Comparison of ENCODE assay signal across 23 cellular contexts in the genomic region with DNA sequence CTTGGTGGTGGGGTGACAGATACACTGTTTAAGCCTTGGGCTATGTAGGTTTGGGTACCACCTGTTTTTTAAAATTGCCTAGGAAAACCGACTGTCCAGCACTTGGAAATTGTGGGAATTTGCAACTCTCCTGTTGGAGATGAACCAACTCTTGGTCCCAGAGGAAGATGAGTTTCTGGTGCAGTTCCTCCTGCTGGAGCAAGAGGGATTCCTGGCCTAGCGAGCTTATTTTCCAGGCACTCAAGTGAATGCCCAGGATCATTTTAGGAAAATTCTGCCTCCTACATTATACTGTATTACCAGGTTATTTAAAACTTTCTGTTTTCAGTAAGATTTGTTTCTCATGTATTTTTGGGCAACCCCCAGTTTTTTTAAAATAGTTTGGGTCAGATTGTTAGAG. TPM values are rescaled to one million over a fixed set of nuclear protein-coding genes. Genes with fewer than 3 reads are reported as not detected.
DNase-seq lines count a peak whose midpoint lies in the region; ATAC-seq and TF ChIP-seq lines count a peak whose summit lies in the region.
"Had no signal": no experiment of that assay in that cellular context is flagged by ENCODE, and none has a peak within 500 bp of the region (broad histone marks: within the 10 kb centered on the region; RNA-seq: fewer than 3 reads in every experiment).

No MANE protein-coding gene starts in this region.

- peaks cover 6 to 36% (median 24%) of the 10 kb centered on the region in 4 donors for H3K36me3 ChIP-seq in stomach
- no peaks in the 10 kb centered on the region for H3K36me3 ChIP-seq in CD8-positive, alpha-beta T cell (ENCODE audit: insufficient read depth, low read length)

- DNase-seq in AG20443 (ENCODE audit: low spot score) (peak; percentile 18), ELR (ENCODE audit: low read depth) (peak; percentile 22), RPMI7951 (ENCODE audit: low read depth) (peak; percentile 8), fibroblast of pulmonary artery (ENCODE audit: low read depth) (peak; percentile 7), kidney tubule cell (ENCODE audit: low spot score) (no peak), stomach (no peak)
- no peak for DNase-seq in CD8-positive, alpha-beta T cell
- DNase-seq: activated CD4-positive, CD25-positive, alpha-beta regulatory T cell; activated CD8-positive, alpha-beta T cell treated with anti-CD3 and anti-CD28 coated beads for 36 hours; activated naive CD4-positive, alpha-beta T cell treated with anti-CD3 and anti-CD28 coated beads, Interleukin-2, amount 10 ng/mL, durations not matched to agents 7 days and 5 days; activated T-cell treated with anti-CD3 and anti-CD28 coated beads, Interleukin-2, amount 50 U/mL, for 4 hours; anterior cingulate cortex; effector memory CD8-positive, alpha-beta T cell; left colon; NCI-H82; OCI-M1; stimulated activated CD4-positive, alpha-beta T cell treated with anti-CD3 and anti-CD28 coated beads, Interleukin-1b, Interleukin-23, amount 100 ng/mL, for 48 hours; stimulated activated naive CD4-positive, alpha-beta T cell treated with Interleukin-2 at 50 U/mL for 16 hours had no signal

- CTCF ChIA-PET in CD8-positive, alpha-beta T cell (lab: Charles Lee), result no interaction called here

- ATAC-seq in CD8-positive, alpha-beta T cell, result no peak
- ATAC-seq: activated CD8-positive, alpha-beta T cell treated with anti-CD3 and anti-CD28 coated beads for 36 hours; activated T-cell treated with anti-CD3 and anti-CD28 coated beads, Interleukin-2, amount 50 U/mL, for 4 hours; effector memory CD8-positive, alpha-beta T cell; GM12878; left colon; natural killer cell treated with Interleukin-12 subunit alpha and Interleukin-12 subunit beta and Interleukin-15 and Interleukin-18, amount 100 ng/mL, for 72 hours had no signal

- peaks cover 3% of the 10 kb centered on the region for H3K4me1 Mint-ChIP-seq in CD8-positive, alpha-beta T cell (ENCODE audit: low read depth)
- H3K4me1 Mint-ChIP-seq: activated naive CD4-positive, alpha-beta T cell treated with anti-CD3 and anti-CD28 coated beads, Interleukin-2, amount 10 ng/mL, durations not matched to agents 7 days and 5 days; mesothelial cell of epicardium had no signal

- no peak overlapping the region for H3K4me3 Mint-ChIP-seq in CD8-positive, alpha-beta T cell
- H3K4me3 Mint-ChIP-seq: activated CD8-positive, alpha-beta T cell treated with anti-CD3 and anti-CD28 coated beads for 36 hours; activated naive CD4-positive, alpha-beta T cell treated with anti-CD3 and anti-CD28 coated beads, Interleukin-2, amount 10 ng/mL, durations not matched to agents 7 days and 5 days; activated T-cell treated with anti-CD3 and anti-CD28 coated beads, Interleukin-2, amount 50 U/mL, for 4 hours; effector memory CD8-positive, alpha-beta T cell; mesothelial cell of epicardium; natural killer cell treated with Interleukin-12 subunit alpha and Interleukin-12 subunit beta and Interleukin-15 and Interleukin-18, amount 100 ng/mL, for 72 hours; T-helper 2 cell treated with Interferon-gamma antibody and Interleukin-4, amounts not matched to agents 5 μg/mL and 100 μg/mL, for 36 hours had no signal

- peaks cover 0 to 8% (median 0%) of the 10 kb centered on the region in 4 donors for H3K4me1 ChIP-seq in stomach
- no peaks in the 10 kb centered on the region for H3K4me1 ChIP-seq in CD8-positive, alpha-beta T cell (ENCODE audit: insufficient read depth, low read length)

- POLR2A ChIA-PET in CD8-positive, alpha-beta T cell (lab: Charles Lee), result no interaction called here

- TF ChIP-seq CTCF in fibroblast of pulmonary artery (IDR thresholded peaks at IDR 0.05; ENCODE audit: low read length, missing control alignments) (peak; percentile 14), stomach (IDR thresholded peaks at IDR 0.05) (no peak)
- TF ChIP-seq CTCF in CD8-positive, alpha-beta T cell (IDR thresholded peaks at IDR 0.05), result no peak

- H3K27ac ChIP-seq in stomach, result no peak overlapping the region
- no peak overlapping the region for H3K27ac ChIP-seq in CD8-positive, alpha-beta T cell (ENCODE audit: low read depth, low read length)
- H3K27ac ChIP-seq: tibial nerve had no signal

- no peak for TF ChIP-seq EP300 in stomach (IDR thresholded peaks at IDR 0.05)

- H3K36me3 Mint-ChIP-seq in CD8-positive, alpha-beta T cell, result peaks cover 73% of the 10 kb centered on the region

- H3K27me3 Mint-ChIP-seq in CD8-positive, alpha-beta T cell (ENCODE audit: low read depth), result no peaks in the 10 kb centered on the region
- H3K27me3 Mint-ChIP-seq: activated CD8-positive, alpha-beta T cell treated with anti-CD3 and anti-CD28 coated beads for 36 hours; activated naive CD4-positive, alpha-beta T cell treated with anti-CD3 and anti-CD28 coated beads, Interleukin-2, amount 10 ng/mL, durations not matched to agents 7 days and 5 days; effector memory CD8-positive, alpha-beta T cell; natural killer cell treated with Interleukin-12 subunit alpha and Interleukin-12 subunit beta and Interleukin-15 and Interleukin-18, amount 100 ng/mL, for 72 hours had no signal

- no peaks in the 10 kb centered on the region for H3K9me3 Mint-ChIP-seq in CD8-positive, alpha-beta T cell
- H3K9me3 Mint-ChIP-seq: activated T-cell treated with anti-CD3 and anti-CD28 coated beads, Interleukin-2, amount 50 U/mL, for 4 hours; effector memory CD8-positive, alpha-beta T cell; natural killer cell treated with Interleukin-12 subunit alpha and Interleukin-12 subunit beta and Interleukin-15 and Interleukin-18, amount 100 ng/mL, for 72 hours had no signal

- TF ChIP-seq POLR2A in stomach (IDR thresholded peaks at IDR 0.05), result no peak

- 85 to 95% (median 91%) methylated on average over 2 of the region's 2 CpGs for whole genome bisulfite sequencing in stomach, 5 donors

- H3K27me3 ChIP-seq in stomach, result no peaks in the 10 kb centered on the region
- H3K27me3 ChIP-seq in CD8-positive, alpha-beta T cell (ENCODE audit: insufficient read depth, low read length), result no peaks in the 10 kb centered on the region
- H3K27me3 ChIP-seq: tibial nerve had no signal

- no peaks in the 10 kb centered on the region for H3K9me3 ChIP-seq in stomach
- no peaks in the 10 kb centered on the region for H3K9me3 ChIP-seq in CD8-positive, alpha-beta T cell (ENCODE audit: low read length)
- H3K9me3 ChIP-seq: tibial nerve had no signal

- intact Hi-C loops in stomach (cut with DNase I; ENCODE audit: low total_unique reads), result no loop called here
- intact Hi-C loops in CD8-positive, alpha-beta T cell (cut with DNase I, micrococcal nuclease), result no loop called here

- no peak overlapping the region for H3K27ac Mint-ChIP-seq in CD8-positive, alpha-beta T cell
- H3K27ac Mint-ChIP-seq: activated CD8-positive, alpha-beta T cell treated with anti-CD3 and anti-CD28 coated beads for 36 hours; activated naive CD4-positive, alpha-beta T cell treated with anti-CD3 and anti-CD28 coated beads, Interleukin-2, amount 10 ng/mL, durations not matched to agents 7 days and 5 days; effector memory CD8-positive, alpha-beta T cell; mesothelial cell of epicardium; natural killer cell treated with Interleukin-12 subunit alpha and Interleukin-12 subunit beta and Interleukin-15 and Interleukin-18, amount 100 ng/mL, for 72 hours; T-helper 2 cell treated with Interferon-gamma antibody and Interleukin-4, amounts not matched to agents 5 μg/mL and 100 μg/mL, for 36 hours had no signal

- H3K4me3 ChIP-seq in fibroblast of pulmonary artery (replicated peaks; ENCODE audit: low read depth, low read length), result no peak overlapping the region
- no peak overlapping the region for H3K4me3 ChIP-seq in stomach
- H3K4me3 ChIP-seq in CD8-positive, alpha-beta T cell (ENCODE audit: low read depth, low read length), result no peak overlapping the region
- H3K4me3 ChIP-seq: GM12878, tibial nerve had no signal

RNA-seq across cellular contexts. Expression of gene AP3S1, which starts 33.7 kb away (rescaled TPM):
- 132 and 135 TPM in 2 replicates for total RNA-seq in RPMI7951 (2014; rRNA removed; shearing (Covaris generic))
- 10 to 100 TPM in 4 of 5 donors, 1 to 10 TPM in 1; 6.4 to 81.9 (median 19.8) TPM for total RNA-seq in stomach
- polyA plus RNA-seq in stomach, result 100 to 1,000 TPM in 1 of 3 donors, 10 to 100 TPM in 2; 49.5 to 107 (median 97.6) TPM
- 10 to 100 TPM; 36.5 to 43.5 TPM for total RNA-seq in CD8-positive, alpha-beta T cell

RNA-seq across cellular contexts. Expression of gene ATG12, which starts 34.1 kb away (rescaled TPM):
- total RNA-seq in RPMI7951 (2014; rRNA removed; shearing (Covaris generic)), result 58.7 and 64.4 TPM in 2 replicates
- 10 to 100 TPM; 15.2 to 73.3 (median 44.5) TPM for total RNA-seq in stomach
- polyA plus RNA-seq in stomach, result 10 to 100 TPM; 21.0 to 46.7 (median 30.3) TPM
- total RNA-seq in CD8-positive, alpha-beta T cell, result 10 to 100 TPM; 62.5 to 68.3 TPM

RNA-seq across cellular contexts. Expression of gene CDO1, which starts 59.0 kb away (rescaled TPM):
- 1.9 and 2.6 TPM in 2 replicates for total RNA-seq in RPMI7951 (2014; rRNA removed; shearing (Covaris generic))
- total RNA-seq in stomach, result 1 to 10 TPM in 1 of 5 donors, not detected in 4; 6.1 TPM
- 1 to 10 TPM; 1.0 to 8.6 (median 1.8) TPM for polyA plus RNA-seq in stomach
- total RNA-seq in CD8-positive, alpha-beta T cell, result not detected
- total RNA-seq: GM12878; natural killer cell treated with Interleukin-12 subunit alpha and Interleukin-12 subunit beta and Interleukin-15 and Interleukin-18, amount 100 ng/mL, for 72 hours had no signal

Comparison
In these comparisons a context has a peak if more than half of its experiments do, and no peak if none do; other contexts are left out.
1. DNase-seq: peak in AG20443 (single experiment), ELR (single experiment), RPMI7951 (single experiment) and fibroblast of pulmonary artery (single experiment); none in kidney tubule cell (single experiment), stomach (single experiment) and CD8-positive, alpha-beta T cell (0 of 7).